Comparison of ENCODE assay signal across 21 cellular contexts in the genomic region with DNA sequence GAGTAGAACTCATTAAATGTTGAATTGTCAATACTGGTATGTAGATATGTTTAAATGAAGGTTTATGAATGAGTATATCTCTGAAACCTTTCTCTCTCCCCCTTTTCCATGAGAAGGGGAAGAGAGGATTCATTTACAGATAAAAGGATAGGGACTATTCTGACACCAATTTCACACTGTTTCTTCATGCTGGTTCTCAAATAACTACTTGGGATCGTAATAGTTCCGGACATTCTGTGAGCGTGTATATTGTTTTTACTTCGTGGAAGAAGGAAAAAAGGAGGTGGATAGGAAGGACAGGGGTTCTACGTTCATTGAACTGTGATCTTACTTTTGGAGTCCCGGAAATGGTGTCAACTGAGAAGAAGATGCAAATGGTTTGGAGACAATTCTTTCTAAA.
DNase-seq lines count a peak whose midpoint lies in the region; ATAC-seq and TF ChIP-seq lines count a peak whose summit lies in the region.
"Had no signal": no experiment of that assay in that cellular context is flagged by ENCODE, and none has a peak within 500 bp of the region (broad histone marks: within the 10 kb centered on the region; RNA-seq: fewer than 3 reads in every experiment).

No MANE protein-coding gene starts in this region.

- CTCF ChIA-PET in activated CD4-positive, alpha-beta memory T cell treated with anti-CD3 and anti-CD28 coated beads, Interleukin-2, amount 10 ng/mL, durations not matched to agents 7 days and 5 days (lab: Charles Lee): no interaction called here
- CTCF ChIA-PET in activated CD4-positive, alpha-beta memory T cell treated with anti-CD3 and anti-CD28 coated beads for 36 hours (lab: Charles Lee): interaction anchor here (0.6 kb wide), 1 partner anchor 218 kb away, joined by 4 read pairs; no protein-coding TSS in a partner anchor

- H3K36me3 Mint-ChIP-seq in activated CD4-positive, alpha-beta memory T cell treated with anti-CD3 and anti-CD28 coated beads, Interleukin-2, amount 10 ng/mL, durations not matched to agents 7 days and 5 days (ENCODE audit: low read depth): peaks cover 9% of the 10 kb centered on the region
- H3K36me3 Mint-ChIP-seq in activated CD4-positive, alpha-beta memory T cell treated with anti-CD3 and anti-CD28 coated beads for 36 hours: no peaks in the 10 kb centered on the region
- peaks cover 10% of the 10 kb centered on the region for H3K36me3 Mint-ChIP-seq in natural killer cell treated with Interleukin-12 subunit alpha and Interleukin-12 subunit beta and Interleukin-15 and Interleukin-18, amount 100 ng/mL, for 72 hours
- H3K36me3 Mint-ChIP-seq in natural killer cell: no peaks in the 10 kb centered on the region
- peaks cover 5% of the 10 kb centered on the region for H3K36me3 Mint-ChIP-seq in activated naive CD8-positive, alpha-beta T cell treated with anti-CD3 and anti-CD28 coated beads, Interleukin-2, amount 10 ng/mL, durations not matched to agents 7 days and 5 days
- no peaks in the 10 kb centered on the region for H3K36me3 Mint-ChIP-seq in T-helper 17 cell (ENCODE audit: low read depth)

- H3K27ac Mint-ChIP-seq in activated CD4-positive, alpha-beta memory T cell treated with anti-CD3 and anti-CD28 coated beads, Interleukin-2, amount 10 ng/mL, durations not matched to agents 7 days and 5 days: peak overlapping the region; percentile 29
- H3K27ac Mint-ChIP-seq in activated CD4-positive, alpha-beta memory T cell treated with anti-CD3 and anti-CD28 coated beads for 36 hours: no peak overlapping the region
- H3K27ac Mint-ChIP-seq in natural killer cell treated with Interleukin-12 subunit alpha and Interleukin-12 subunit beta and Interleukin-15 and Interleukin-18, amount 100 ng/mL, for 72 hours: peak overlapping the region; percentile 34 to 54
- H3K27ac Mint-ChIP-seq in natural killer cell: no peak overlapping the region
- H3K27ac Mint-ChIP-seq in activated naive CD8-positive, alpha-beta T cell treated with anti-CD3 and anti-CD28 coated beads, Interleukin-2, amount 10 ng/mL, durations not matched to agents 7 days and 5 days: peak overlapping the region; percentile 14
- H3K27ac Mint-ChIP-seq in T-helper 17 cell: no peak overlapping the region
- H3K27ac Mint-ChIP-seq: B cell; CD4-positive, CD25-positive, alpha-beta regulatory T cell had no signal

- peaks cover 27% of the 10 kb centered on the region for H3K4me1 Mint-ChIP-seq in activated CD4-positive, alpha-beta memory T cell treated with anti-CD3 and anti-CD28 coated beads, Interleukin-2, amount 10 ng/mL, durations not matched to agents 7 days and 5 days
- peaks cover 14% of the 10 kb centered on the region for H3K4me1 Mint-ChIP-seq in activated CD4-positive, alpha-beta memory T cell treated with anti-CD3 and anti-CD28 coated beads for 36 hours (ENCODE audit: low read depth)
- peaks cover 7 to 9% of the 10 kb centered on the region in 2 donors for H3K4me1 Mint-ChIP-seq in natural killer cell treated with Interleukin-12 subunit alpha and Interleukin-12 subunit beta and Interleukin-15 and Interleukin-18, amount 100 ng/mL, for 72 hours (ENCODE audit: low read depth in 2 of 2)
- H3K4me1 Mint-ChIP-seq in natural killer cell (peaks cover 0 to 7% of the 10 kb centered on the region in 2 donors), T-helper 17 cell (peaks cover 4% of the 10 kb centered on the region)
- peaks cover 9% of the 10 kb centered on the region for H3K4me1 Mint-ChIP-seq in activated naive CD8-positive, alpha-beta T cell treated with anti-CD3 and anti-CD28 coated beads, Interleukin-2, amount 10 ng/mL, durations not matched to agents 7 days and 5 days

- peaks cover 8% of the 10 kb centered on the region for H3K27me3 Mint-ChIP-seq in activated CD4-positive, alpha-beta memory T cell treated with anti-CD3 and anti-CD28 coated beads, Interleukin-2, amount 10 ng/mL, durations not matched to agents 7 days and 5 days
- peaks cover 2% of the 10 kb centered on the region for H3K27me3 Mint-ChIP-seq in activated CD4-positive, alpha-beta memory T cell treated with anti-CD3 and anti-CD28 coated beads for 36 hours
- no peaks in the 10 kb centered on the region for H3K27me3 Mint-ChIP-seq in natural killer cell treated with Interleukin-12 subunit alpha and Interleukin-12 subunit beta and Interleukin-15 and Interleukin-18, amount 100 ng/mL, for 72 hours
- no peaks in the 10 kb centered on the region for H3K27me3 Mint-ChIP-seq in natural killer cell (ENCODE audit: low read depth in 2 of 2)
- H3K27me3 Mint-ChIP-seq in activated naive CD8-positive, alpha-beta T cell treated with anti-CD3 and anti-CD28 coated beads, Interleukin-2, amount 10 ng/mL, durations not matched to agents 7 days and 5 days: no peaks in the 10 kb centered on the region
- H3K27me3 Mint-ChIP-seq in T-helper 17 cell: no peaks in the 10 kb centered on the region
- H3K27me3 Mint-ChIP-seq: B cell; CD4-positive, CD25-positive, alpha-beta regulatory T cell had no signal

- no peak for ATAC-seq in natural killer cell treated with Interleukin-12 subunit alpha and Interleukin-12 subunit beta and Interleukin-15 and Interleukin-18, amount 100 ng/mL, for 72 hours
- ATAC-seq in natural killer cell: no peak
- no peak for ATAC-seq in activated naive CD8-positive, alpha-beta T cell treated with anti-CD3 and anti-CD28 coated beads, Interleukin-2, amount 10 ng/mL, durations not matched to agents 7 days and 5 days (ENCODE audit: low read depth)
- no peak for ATAC-seq in T-helper 17 cell
- ATAC-seq: A549, Panc1 had no signal

- no peak for TF ChIP-seq CTCF in natural killer cell (IDR thresholded peaks at IDR 0.05)

- H3K9me3 ChIP-seq in T-helper 17 cell (ENCODE audit: control insufficient read depth, low read length, poor library complexity, severe bottlenecking): peaks cover 3% of the 10 kb centered on the region
- H3K9me3 ChIP-seq: A549 had no signal

- POLR2A ChIA-PET in activated CD4-positive, alpha-beta memory T cell treated with anti-CD3 and anti-CD28 coated beads, Interleukin-2, amount 10 ng/mL, durations not matched to agents 7 days and 5 days (lab: Charles Lee): no interaction called here
- POLR2A ChIA-PET in activated CD4-positive, alpha-beta memory T cell treated with anti-CD3 and anti-CD28 coated beads for 36 hours (lab: Charles Lee): no interaction called here
- POLR2A ChIA-PET in activated naive CD8-positive, alpha-beta T cell treated with anti-CD3 and anti-CD28 coated beads, Interleukin-2, amount 10 ng/mL, durations not matched to agents 7 days and 5 days (lab: Charles Lee): no interaction called here

- DNase-seq in activated CD4-positive, alpha-beta memory T cell treated with anti-CD3 and anti-CD28 coated beads, Interleukin-2, amount 10 ng/mL, durations not matched to agents 7 days and 5 days: no peak
- no peak for DNase-seq in activated CD4-positive, alpha-beta memory T cell treated with anti-CD3 and anti-CD28 coated beads for 36 hours
- DNase-seq in natural killer cell treated with Interleukin-12 subunit alpha and Interleukin-12 subunit beta and Interleukin-15 and Interleukin-18, amount 100 ng/mL, for 72 hours (ENCODE audit: low spot score): no peak
- DNase-seq in natural killer cell (no peak), NCI-H1092 treated with DMSO at 0.1 percent for 48 hours (lab: John Stamatoyannopoulos, UW) (no peak), T-helper 17 cell (no peak)
- no peak for DNase-seq in activated naive CD8-positive, alpha-beta T cell treated with anti-CD3 and anti-CD28 coated beads, Interleukin-2, amount 10 ng/mL, durations not matched to agents 7 days and 5 days
- DNase-seq: CD4-positive, CD25-positive, alpha-beta regulatory T cell; COR-L47; DMS 273 treated with DMSO at 0.1 percent for 48 hours; DMS79 treated with DMSO at 0.1 percent for 48 hours; NCI-H1105 treated with DMSO at 0.1 percent for 48 hours; NCI-H2081; NCI-H2171; NCI-H345; NCI-H524; NCI-H774; NK-92 treated with Interleukin-12 subunit alpha and Interleukin-12 subunit beta, amount 100 ng/mL, for 24 hours had no signal

- peaks cover 6% of the 10 kb centered on the region for H3K9me3 Mint-ChIP-seq in activated CD4-positive, alpha-beta memory T cell treated with anti-CD3 and anti-CD28 coated beads, Interleukin-2, amount 10 ng/mL, durations not matched to agents 7 days and 5 days
- H3K9me3 Mint-ChIP-seq in activated CD4-positive, alpha-beta memory T cell treated with anti-CD3 and anti-CD28 coated beads for 36 hours: peaks cover 2% of the 10 kb centered on the region
- peaks cover 14% of the 10 kb centered on the region for H3K9me3 Mint-ChIP-seq in natural killer cell treated with Interleukin-12 subunit alpha and Interleukin-12 subunit beta and Interleukin-15 and Interleukin-18, amount 100 ng/mL, for 72 hours
- peaks cover 4 to 6% of the 10 kb centered on the region in 2 donors for H3K9me3 Mint-ChIP-seq in natural killer cell
- H3K9me3 Mint-ChIP-seq in activated naive CD8-positive, alpha-beta T cell treated with anti-CD3 and anti-CD28 coated beads, Interleukin-2, amount 10 ng/mL, durations not matched to agents 7 days and 5 days: peaks cover 7% of the 10 kb centered on the region

- intact Hi-C loops in activated CD4-positive, alpha-beta memory T cell treated with anti-CD3 and anti-CD28 coated beads for 36 hours (cut with micrococcal nuclease): loop anchor here (10.0 kb wide), 1 partner anchor 221 kb away; no protein-coding TSS in a partner anchor
- intact Hi-C loops in natural killer cell (cut with micrococcal nuclease): no loop called here

- H3K4me3 Mint-ChIP-seq in activated CD4-positive, alpha-beta memory T cell treated with anti-CD3 and anti-CD28 coated beads, Interleukin-2, amount 10 ng/mL, durations not matched to agents 7 days and 5 days: no peak overlapping the region
- H3K4me3 Mint-ChIP-seq in activated CD4-positive, alpha-beta memory T cell treated with anti-CD3 and anti-CD28 coated beads for 36 hours: no peak overlapping the region
- H3K4me3 Mint-ChIP-seq in natural killer cell treated with Interleukin-12 subunit alpha and Interleukin-12 subunit beta and Interleukin-15 and Interleukin-18, amount 100 ng/mL, for 72 hours: peak overlapping the region; percentile 21
- no peak overlapping the region for H3K4me3 Mint-ChIP-seq in natural killer cell
- no peak overlapping the region for H3K4me3 Mint-ChIP-seq in activated naive CD8-positive, alpha-beta T cell treated with anti-CD3 and anti-CD28 coated beads, Interleukin-2, amount 10 ng/mL, durations not matched to agents 7 days and 5 days
- no peak overlapping the region for H3K4me3 Mint-ChIP-seq in T-helper 17 cell
- H3K4me3 Mint-ChIP-seq: B cell; CD4-positive, CD25-positive, alpha-beta regulatory T cell had no signal

Comparison
In these comparisons a context has a peak if more than half of its experiments do, and no peak if none do; other contexts are left out.
1. H3K27ac Mint-ChIP-seq: peak in activated CD4-positive, alpha-beta memory T cell treated with anti-CD3 and anti-CD28 coated beads, Interleukin-2, amount 10 ng/mL, durations not matched to agents 7 days and 5 days (single experiment), natural killer cell treated with Interleukin-12 subunit alpha and Interleukin-12 subunit beta and Interleukin-15 and Interleukin-18, amount 100 ng/mL, for 72 hours (2 of 2) and activated naive CD8-positive, alpha-beta T cell treated with anti-CD3 and anti-CD28 coated beads, Interleukin-2, amount 10 ng/mL, durations not matched to agents 7 days and 5 days (single experiment); none in activated CD4-positive, alpha-beta memory T cell treated with anti-CD3 and anti-CD28 coated beads for 36 hours (single experiment), natural killer cell (0 of 2) and T-helper 17 cell (single experiment).